27 cellular contexts compared by ENCODE assay signal in the genomic region with DNA sequence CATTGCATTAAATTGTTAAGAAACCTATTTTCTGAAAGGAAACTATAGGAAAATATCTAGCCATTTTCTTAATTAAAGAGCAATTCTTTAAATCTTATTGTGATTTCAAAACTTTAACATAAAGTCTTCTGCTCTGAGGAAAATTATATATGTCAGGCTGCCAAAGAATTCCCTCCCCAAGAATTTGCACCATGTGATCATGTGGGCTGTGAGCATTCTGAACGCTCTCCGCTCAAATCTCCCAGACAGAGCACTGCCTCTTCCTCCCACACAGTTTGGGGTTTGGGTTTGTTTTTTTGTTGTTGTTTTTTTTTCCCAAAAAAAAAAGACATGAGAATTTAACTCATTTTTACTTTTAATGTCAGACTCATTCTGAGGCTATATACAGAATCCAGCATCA.
"Had no signal": no experiment of that assay in that cellular context is flagged by ENCODE, and none has a peak within 500 bp of the region (broad histone marks: within the 10 kb centered on the region; RNA-seq: fewer than 3 reads in every experiment).

No MANE protein-coding gene starts in this region.

- H3K4me3 Mint-ChIP-seq: activated CD8-positive, alpha-beta T cell treated with anti-CD3 and anti-CD28 coated beads, Interleukin-2, amount 10 ng/mL, durations not matched to agents 7 days and 5 days; activated naive CD8-positive, alpha-beta T cell had no signal

- DNase-seq: activated CD4-positive, alpha-beta T cell treated with anti-CD3 and anti-CD28 coated beads for 4 hours; activated CD4-positive, alpha-beta T cell treated with anti-CD3 and anti-CD28 coated beads, Interleukin-2, amount 50 U/mL, for 4 hours; activated CD8-positive, alpha-beta memory T cell treated with anti-CD3 and anti-CD28 coated beads, Interleukin-2, amount 50 U/mL, for 48 hours; activated CD8-positive, alpha-beta T cell treated with anti-CD3 and anti-CD28 coated beads, Interleukin-2, amount 10 ng/mL, durations not matched to agents 7 days and 5 days; activated effector memory CD4-positive, alpha-beta T cell treated with anti-CD3 and anti-CD28 coated beads, Interleukin-2, amount 50 U/mL, for 16 hours; activated naive CD4-positive, alpha-beta T cell treated with Interleukin-2 at 50 U/mL for 16 hours; activated T-cell treated with anti-CD3 and anti-CD28 coated beads, Interleukin-2, amount 50 U/mL, for 1 hour; anterior cingulate cortex; caudate nucleus; Karpas-422; MM.1S; NCI-H1105; NCI-H1436; NCI-H1694 treated with DMSO at 0.1 percent for 48 hours; NCI-H2029 treated with DMSO at 0.1 percent for 48 hours; NCI-H510A treated with DMSO at 0.1 percent for 48 hours; NCI-H69; NK-92 treated with Interleukin-12 subunit alpha and Interleukin-12 subunit beta, amount 100 ng/mL, for 24 hours; OCI-M1; Peyer's patch; Right ventricle myocardium superior; SW 1271 had no signal

- H3K4me3 ChIP-seq: breast epithelium, Peyer's patch, SJSA1 had no signal

- H3K36me3 Mint-ChIP-seq: activated naive CD8-positive, alpha-beta T cell had no signal

- ATAC-seq: activated CD4-positive, CD25-positive, alpha-beta regulatory T cell treated with anti-CD3 and anti-CD28 coated beads, Interleukin-2, amount 50 U/mL, for 24 hours; activated CD8-positive, alpha-beta T cell treated with anti-CD3 and anti-CD28 coated beads, Interleukin-2, amount 10 ng/mL, durations not matched to agents 7 days and 5 days; SK-N-SH treated with all-trans-retinoic acid at 6 μM for 48 hours had no signal

- H3K27ac Mint-ChIP-seq: activated CD8-positive, alpha-beta T cell treated with anti-CD3 and anti-CD28 coated beads, Interleukin-2, amount 10 ng/mL, durations not matched to agents 7 days and 5 days; activated naive CD8-positive, alpha-beta T cell had no signal
